In genomic region chr2:152120430-152120829, GRCh38 we compare ENCODE assay signal across 20 cellular contexts. TPM values are rescaled to one million over a fixed set of nuclear protein-coding genes. Genes with fewer than 3 reads are reported as not detected.
"Had no signal": no experiment of that assay in that cellular context is flagged by ENCODE, and none has a peak within 500 bp of the region (broad histone marks: within the 10 kb centered on the region; RNA-seq: fewer than 3 reads in every experiment).

No MANE protein-coding gene starts in this region.

- FAIRE-seq: urothelium cell line had no signal

- DNase-seq: colonic mucosa; effector CD8-positive, alpha-beta T cell; endodermal cell; foreskin fibroblast; gastrocnemius medialis; left cardiac atrium; left lung; mesendoderm; midbrain; naive thymus-derived CD4-positive, alpha-beta T cell; psoas muscle; right cardiac atrium; sigmoid colon; stimulated activated CD4-positive, alpha-beta T cell treated with anti-CD3 and anti-CD28 coated beads, Interleukin-2, amount 100 ng/mL, for 24 hours; stimulated activated CD4-positive, alpha-beta T cell treated with anti-CD3 and anti-CD28 coated beads, Interleukin-4, amount 100 ng/mL, for 24 hours; stimulated activated naive CD4-positive, alpha-beta T cell treated with Interleukin-2 at 50 U/mL for 16 hours; stomach; tibial artery; upper lobe of left lung had no signal

RNA-seq across cellular contexts. Expression of gene CACNB4, which starts 21.6 kb away (rescaled TPM):
- polyA plus RNA-seq: naive thymus-derived CD4-positive, alpha-beta T cell had no signal
